ENCODE assay signal across 9 cellular contexts in the genomic region with DNA sequence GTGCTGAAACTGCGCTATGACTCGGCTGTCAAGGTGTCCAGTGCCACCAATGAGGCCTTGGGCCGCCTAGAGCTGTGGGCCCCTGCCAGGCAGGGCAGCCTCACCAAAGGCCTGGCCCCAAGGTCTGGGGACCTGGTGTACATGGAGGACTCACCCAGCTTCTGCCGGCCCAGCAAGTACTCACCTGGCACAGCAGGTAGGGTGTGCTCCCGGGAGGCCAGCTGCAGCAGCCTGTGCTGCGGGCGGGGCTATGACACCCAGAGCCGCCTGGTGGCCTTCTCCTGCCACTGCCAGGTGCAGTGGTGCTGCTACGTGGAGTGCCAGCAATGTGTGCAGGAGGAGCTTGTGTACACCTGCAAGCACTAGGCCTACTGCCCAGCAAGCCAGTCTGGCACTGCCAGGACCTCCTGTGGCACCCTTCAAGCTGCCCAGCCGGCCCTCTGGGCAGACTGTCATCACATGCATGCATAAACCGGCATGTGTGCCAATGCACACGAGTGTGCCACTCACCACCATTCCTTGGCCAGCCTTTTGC. TPM values are rescaled to one million over a fixed set of nuclear protein-coding genes. Genes with fewer than 3 reads are reported as not detected.
A peak's percentile ranks its signal among the peaks of the same experiment; 100 is the strongest.
DNase-seq lines count a peak whose midpoint lies in the region; ATAC-seq and TF ChIP-seq lines count a peak whose summit lies in the region.
"Had no signal": no experiment of that assay in that cellular context is flagged by ENCODE, and none has a peak within 500 bp of the region (broad histone marks: within the 10 kb centered on the region; RNA-seq: fewer than 3 reads in every experiment).

No MANE protein-coding gene starts in this region.

- H3K4me1 ChIP-seq in esophagus squamous epithelium = peaks cover 0 to 19% (median 0%) of the 10 kb centered on the region in 3 donors

- H3K27me3 ChIP-seq in esophagus squamous epithelium = no peaks in the 10 kb centered on the region

- TF ChIP-seq CTCF in GM13976 (IDR thresholded peaks at IDR 0.05; ENCODE audit: borderline replicate concordance, control extremely low read depth, extremely low read depth, insufficient read depth, missing control alignments) (no peak), esophagus squamous epithelium (IDR thresholded peaks at IDR 0.05) (peak in 5 of 6 experiments; percentile 30 to 87 (median 67)), omental fat pad (IDR thresholded peaks at IDR 0.05) (no peak)

- ATAC-seq in GM18868 (IDR thresholded peaks at IDR 0.05; ENCODE audit: unreplicated experiment) (no peak), omental fat pad (ENCODE audit: low FRiP score) (no peak), GM18517 (IDR thresholded peaks at IDR 0.05; ENCODE audit: unreplicated experiment) (no peak)
- ATAC-seq in activated CD8-positive, alpha-beta memory T cell treated with anti-CD3 and anti-CD28 coated beads, Interleukin-2, amount 10 ng/mL, durations not matched to agents 7 days and 5 days = no peak

- H3K9me3 ChIP-seq in esophagus squamous epithelium = no peaks in the 10 kb centered on the region

- H3K4me3 ChIP-seq in esophagus squamous epithelium = no peak overlapping the region

- H3K27ac ChIP-seq in esophagus squamous epithelium = no peak overlapping the region

- H3K36me3 ChIP-seq in esophagus squamous epithelium = no peaks in the 10 kb centered on the region

- TF ChIP-seq POLR2A in esophagus squamous epithelium (IDR thresholded peaks at IDR 0.05) = no peak

- H3K27ac Mint-ChIP-seq in activated CD8-positive, alpha-beta memory T cell treated with anti-CD3 and anti-CD28 coated beads, Interleukin-2, amount 10 ng/mL, durations not matched to agents 7 days and 5 days = no peak overlapping the region

- in situ Hi-C loops in GM13976 (cut with MboI; ENCODE audit: low sequenced_read_pairs, unreplicated experiment) = loop anchor here (25.0 kb wide), 1 partner anchor 89 kb away; no protein-coding TSS in a partner anchor

- peaks cover 8% of the 10 kb centered on the region for H3K4me1 Mint-ChIP-seq in activated CD8-positive, alpha-beta memory T cell treated with anti-CD3 and anti-CD28 coated beads, Interleukin-2, amount 10 ng/mL, durations not matched to agents 7 days and 5 days

- CTCF ChIA-PET in activated CD8-positive, alpha-beta memory T cell treated with anti-CD3 and anti-CD28 coated beads, Interleukin-2, amount 10 ng/mL, durations not matched to agents 7 days and 5 days (lab: Charles Lee) = no interaction called here

- intact Hi-C loops in esophagus squamous epithelium (cut with DNase I) = no loop called here

- no peaks in the 10 kb centered on the region for H3K27me3 Mint-ChIP-seq in activated CD8-positive, alpha-beta memory T cell treated with anti-CD3 and anti-CD28 coated beads, Interleukin-2, amount 10 ng/mL, durations not matched to agents 7 days and 5 days

- no peaks in the 10 kb centered on the region for H3K9me3 Mint-ChIP-seq in activated CD8-positive, alpha-beta memory T cell treated with anti-CD3 and anti-CD28 coated beads, Interleukin-2, amount 10 ng/mL, durations not matched to agents 7 days and 5 days (ENCODE audit: low read depth)

- H3K36me3 Mint-ChIP-seq in activated CD8-positive, alpha-beta memory T cell treated with anti-CD3 and anti-CD28 coated beads, Interleukin-2, amount 10 ng/mL, durations not matched to agents 7 days and 5 days = no peaks in the 10 kb centered on the region

- 8 to 33% methylated on average over 3 to 4 of the region's 12 CpGs for WGBS in esophagus squamous epithelium, 2 donors

- no peak overlapping the region for H3K4me3 Mint-ChIP-seq in activated CD8-positive, alpha-beta memory T cell treated with anti-CD3 and anti-CD28 coated beads, Interleukin-2, amount 10 ng/mL, durations not matched to agents 7 days and 5 days

- peak; percentile 47 for DNase-seq in 8988T
- DNase-seq in GM13976 (ENCODE audit: low spot score) = peak; percentile 56
- DNase-seq in NCI-H510A treated with DMSO at 0.1 percent for 48 hours (lab: John Stamatoyannopoulos, UW) = peak; percentile 90
- DNase-seq in esophagus squamous epithelium (lab: John Stamatoyannopoulos, UW) = no peak
- DNase-seq in omental fat pad (ENCODE audit: low spot score) = no peak
- no peak for DNase-seq in activated CD8-positive, alpha-beta memory T cell treated with anti-CD3 and anti-CD28 coated beads, Interleukin-2, amount 10 ng/mL, durations not matched to agents 7 days and 5 days

RNA-seq across cellular contexts. Expression of a gene that starts 25.0 kb away (rescaled TPM):
- under 1 TPM in 2 of 4 donors, not detected in 2; 0.19 to 0.26 TPM for total RNA-seq in esophagus squamous epithelium
- 1 to 10 TPM in 2 of 4 donors, under 1 TPM in 1, not detected in 1; 0.36 to 1.9 (median 1.5) TPM for total RNA-seq in omental fat pad
- not detected for total RNA-seq in activated CD8-positive, alpha-beta memory T cell treated with anti-CD3 and anti-CD28 coated beads, Interleukin-2, amount 10 ng/mL, durations not matched to agents 7 days and 5 days
- total RNA-seq: fibroblast of lung had no signal

RNA-seq across cellular contexts. Expression of a gene that starts 46.5 kb away (rescaled TPM):
- total RNA-seq in esophagus squamous epithelium (10 to 100 TPM; 20.3 to 37.8 (median 24.7) TPM), omental fat pad (10 to 100 TPM; 37.4 to 59.4 (median 47.3) TPM)
- 10 to 100 TPM; 53.1 to 57.8 TPM for total RNA-seq in activated CD8-positive, alpha-beta memory T cell treated with anti-CD3 and anti-CD28 coated beads, Interleukin-2, amount 10 ng/mL, durations not matched to agents 7 days and 5 days

RNA-seq across cellular contexts. Expression of a gene that starts 57.9 kb away (rescaled TPM):
- total RNA-seq in esophagus squamous epithelium = 1 to 10 TPM in 3 of 4 donors, under 1 TPM in 1; 0.49 to 3.5 (median 2.2) TPM
- total RNA-seq in omental fat pad = 1 to 10 TPM in 3 of 4 donors, under 1 TPM in 1; 0.82 to 2.1 (median 1.2) TPM
- total RNA-seq in activated CD8-positive, alpha-beta memory T cell treated with anti-CD3 and anti-CD28 coated beads, Interleukin-2, amount 10 ng/mL, durations not matched to agents 7 days and 5 days = not detected

Comparison
In these comparisons a context has a peak if more than half of its experiments do, and no peak if none do; other contexts are left out.
1. DNase-seq: peak in 8988T (single experiment), GM13976 (single experiment) and NCI-H510A treated with DMSO at 0.1 percent for 48 hours (single experiment); none in esophagus squamous epithelium (single experiment), omental fat pad (single experiment) and activated CD8-positive, alpha-beta memory T cell treated with anti-CD3 and anti-CD28 coated beads, Interleukin-2, amount 10 ng/mL, durations not matched to agents 7 days and 5 days (single experiment).
2. CTCF ChIP-seq: peak in esophagus squamous epithelium (5 of 6); none in GM13976 (single experiment) and omental fat pad (0 of 3).